Comparison of ENCODE assay signal across 10 cellular contexts in genomic region chr11:64040684-64041267, GRCh38.
A peak's percentile ranks its signal among the peaks of the same experiment; 100 is the strongest.
DNase-seq lines count a peak whose midpoint lies in the region; TF ChIP-seq lines count a peak whose summit lies in the region.
"Had no signal": no experiment of that assay in that cellular context is flagged by ENCODE, and none has a peak within 500 bp of the region (broad histone marks: within the 10 kb centered on the region; RNA-seq: fewer than 3 reads in every experiment).

No MANE protein-coding gene starts in this region.

- DNase-seq in C1 segment of cervical spinal cord (lab: John Stamatoyannopoulos, UW) (peak in 11 of 14 donors; percentile 23 to 76 (median 46)), cerebellar cortex (ENCODE audit: low spot score) (peak; percentile 62), midbrain (lab: John Stamatoyannopoulos, UW) (peak; percentile 52), SW480 (ENCODE audit: low spot score) (no peak), OCI-M2 (lab: John Stamatoyannopoulos, UW; ENCODE audit: unreplicated experiment) (no peak), DMS79 (lab: John Stamatoyannopoulos, UW) (no peak), NAMALWA (ENCODE audit: low spot score) (no peak)
- DNase-seq: central memory CD4-positive, alpha-beta T cell; GM23248 had no signal

- peak; percentile 31; the same call in 1 of the 2 replicates for TF ChIP-seq CTCF in LNCAP (IDR thresholded peaks at IDR 0.05)

Comparison
In these comparisons a context has a peak if more than half of its experiments do, and no peak if none do; other contexts are left out.
1. DNase-seq: peak in C1 segment of cervical spinal cord (11 of 14), cerebellar cortex (single experiment) and midbrain (single experiment); none in SW480 (single experiment), OCI-M2 (single experiment), DMS79 (single experiment) and NAMALWA (single experiment).